ENCODE assay signal across 13 cellular contexts in the genomic region with DNA sequence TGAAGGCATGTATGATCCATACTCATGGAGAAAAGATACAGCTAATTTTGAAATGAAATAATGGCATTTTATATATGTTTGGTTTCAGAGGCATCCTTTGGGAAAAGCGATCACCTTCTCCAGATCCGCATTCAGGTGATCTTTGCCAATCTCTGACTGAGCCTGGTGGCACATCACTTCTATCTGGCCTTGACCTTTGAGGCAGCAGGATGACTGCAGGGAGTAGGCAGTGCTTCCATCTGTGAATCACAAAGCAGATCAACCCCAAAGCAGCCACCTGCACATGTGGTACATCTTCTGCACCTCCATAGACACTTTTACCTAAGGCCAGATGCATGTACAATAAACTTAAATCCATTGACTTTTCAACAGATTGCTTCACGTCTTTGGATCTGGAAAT. TPM values are rescaled to one million over a fixed set of nuclear protein-coding genes. Genes with fewer than 3 reads are reported as not detected.
DNase-seq lines count a peak whose midpoint lies in the region; ATAC-seq and TF ChIP-seq lines count a peak whose summit lies in the region.
"Had no signal": no experiment of that assay in that cellular context is flagged by ENCODE, and none has a peak within 500 bp of the region (broad histone marks: within the 10 kb centered on the region; RNA-seq: fewer than 3 reads in every experiment).

No MANE protein-coding gene starts in this region.

- in situ Hi-C loops in brain microvascular endothelial cell (cut with HindIII; ENCODE audit: low pct_ligation_motif_present, low sequenced_read_pairs): loop anchor here (25.0 kb wide), 1 partner anchor 202 kb away; no protein-coding TSS in a partner anchor

- H2AFZ ChIP-seq in OCI-LY3 (ENCODE audit: low read depth, low read length): no peak overlapping the region
- H2AFZ ChIP-seq: GM23338 had no signal

- TF ChIP-seq CTCF in OCI-LY3 (IDR thresholded peaks at IDR 0.05; ENCODE audit: low read depth, low read length): no peak
- TF ChIP-seq CTCF in lung (IDR thresholded peaks at IDR 0.05; ENCODE audit: control extremely low read depth, extremely low read depth): no peak
- no peak for TF ChIP-seq CTCF in brain microvascular endothelial cell (IDR thresholded peaks at IDR 0.05; ENCODE audit: low read depth, low read length, missing control alignments)

- peaks cover 4% of the 10 kb centered on the region; the same call in 1 of the 2 replicates for H3K79me2 ChIP-seq in OCI-LY3 (ENCODE audit: low read length)

- no peak overlapping the region for H3K27ac Mint-ChIP-seq in activated naive CD4-positive, alpha-beta T cell treated with anti-CD3 and anti-CD28 coated beads, Interleukin-2, amount 50 U/mL, for 72 hours
- H3K27ac Mint-ChIP-seq: CD4-positive, CD25-positive, alpha-beta regulatory T cell; GM23338 had no signal

- no peaks in the 10 kb centered on the region for H3K9me3 ChIP-seq in OCI-LY3 (ENCODE audit: insufficient read depth, low read length)
- no peaks in the 10 kb centered on the region for H3K9me3 ChIP-seq in lung (ENCODE audit: control insufficient read depth in 2 of 2, insufficient read depth in 1 of 2, low read length in 1 of 2)

- no peak overlapping the region for H3K27ac ChIP-seq in OCI-LY3 (ENCODE audit: low read length)
- peak overlapping the region; percentile 83 for H3K27ac ChIP-seq in caudate nucleus (ENCODE audit: low read depth, low read length)
- no peak overlapping the region for H3K27ac ChIP-seq in lung (ENCODE audit: low read depth in 1 of 2, low read length in 1 of 2)
- no peak overlapping the region for H3K27ac ChIP-seq in brain microvascular endothelial cell
- H3K27ac ChIP-seq: BLaER1 had no signal

- no peaks in the 10 kb centered on the region for H3K9me3 Mint-ChIP-seq in activated naive CD4-positive, alpha-beta T cell treated with anti-CD3 and anti-CD28 coated beads, Interleukin-2, amount 50 U/mL, for 72 hours
- H3K9me3 Mint-ChIP-seq: GM23338, IgD-negative memory B cell had no signal

- H3K36me3 ChIP-seq in OCI-LY3 (replicated peaks; ENCODE audit: low read depth, low read length) (no peaks in the 10 kb centered on the region), lung (ENCODE audit: control insufficient read depth in 2 of 2, insufficient read depth in 2 of 2, low read length in 2 of 2) (no peaks in the 10 kb centered on the region), brain microvascular endothelial cell (replicated peaks) (no peaks in the 10 kb centered on the region)
- H3K36me3 ChIP-seq: BLaER1 had no signal

- H4K20me1 ChIP-seq in OCI-LY3 (ENCODE audit: insufficient read depth, low read length): 0 out of 2 replicates have a peak, but pooled peaks cover 5% of the 10 kb centered on the region
- H4K20me1 ChIP-seq: BLaER1 had no signal

- H3K27me3 ChIP-seq in OCI-LY3 (ENCODE audit: low read depth, low read length): no peaks in the 10 kb centered on the region
- no peaks in the 10 kb centered on the region for H3K27me3 ChIP-seq in lung (ENCODE audit: control insufficient read depth, insufficient read depth)
- H3K27me3 ChIP-seq in brain microvascular endothelial cell (replicated peaks): no peaks in the 10 kb centered on the region
- H3K27me3 ChIP-seq: BLaER1 had no signal

- DNase-seq in caudate nucleus (lab: John Stamatoyannopoulos, UW) (no peak), lung (ENCODE audit: low spot score) (peak; percentile 13), DMS153 (lab: John Stamatoyannopoulos, UW) (no peak), brain microvascular endothelial cell (no peak)
- no peak for DNase-seq in activated naive CD4-positive, alpha-beta T cell treated with anti-CD3 and anti-CD28 coated beads, Interleukin-2, amount 50 U/mL, for 72 hours (ENCODE audit: low spot score in 2 of 2)
- DNase-seq: AML-193; CD4-positive, CD25-positive, alpha-beta regulatory T cell; H7 had no signal

- WGBS in lung, 2 donors: 96 to 97% methylated on average over 3 of the region's 3 CpGs

- H3K4me3 ChIP-seq in OCI-LY3 (ENCODE audit: low read length): no peak overlapping the region
- H3K4me3 ChIP-seq in lung: no peak overlapping the region
- H3K4me3 ChIP-seq in brain microvascular endothelial cell (ENCODE audit: low read depth, low read length): no peak overlapping the region
- H3K4me3 ChIP-seq: BLaER1, GM12878, GM23338 had no signal

- peak overlapping the region; percentile 86 for H3K4me2 ChIP-seq in OCI-LY3 (ENCODE audit: low read length)
- H3K4me2 ChIP-seq: GM23338 had no signal

- H3K36me3 Mint-ChIP-seq in activated naive CD4-positive, alpha-beta T cell treated with anti-CD3 and anti-CD28 coated beads, Interleukin-2, amount 50 U/mL, for 72 hours: no peaks in the 10 kb centered on the region
- H3K36me3 Mint-ChIP-seq: IgD-negative memory B cell had no signal

- H3K4me1 ChIP-seq in OCI-LY3 (ENCODE audit: low read length): peaks cover 42% of the 10 kb centered on the region
- H3K4me1 ChIP-seq in lung (ENCODE audit: control insufficient read depth in 2 of 2, insufficient read depth in 2 of 2, low read length in 2 of 2): peaks cover 9 to 20% of the 10 kb centered on the region in 2 donors

- no peak for ATAC-seq in lung (ENCODE audit: insufficient read depth, low FRiP score)
- no peak for ATAC-seq in activated naive CD4-positive, alpha-beta T cell treated with anti-CD3 and anti-CD28 coated beads, Interleukin-2, amount 50 U/mL, for 72 hours
- ATAC-seq: GM23338 had no signal

- H3K9ac ChIP-seq in OCI-LY3 (ENCODE audit: low read length): no peak overlapping the region
- H3K9ac ChIP-seq: BLaER1 had no signal

RNA-seq across cellular contexts. Expression of a gene that starts 53.4 kb away (rescaled TPM):
- 10 to 100 TPM; 21.4 to 36.7 TPM for total RNA-seq in lung
- 10 to 100 TPM; 10.5 to 18.8 TPM for polyA plus RNA-seq in lung
- total RNA-seq in activated naive CD4-positive, alpha-beta T cell treated with anti-CD3 and anti-CD28 coated beads, Interleukin-2, amount 50 U/mL, for 72 hours: 10 to 100 TPM; 43.9 to 65.0 TPM
